Comparison of ENCODE assay signal across 8 cellular contexts in genomic region chr13:96090240-96091101, GRCh38. TPM values are rescaled to one million over a fixed set of nuclear protein-coding genes. Genes with fewer than 3 reads are reported as not detected.
DNase-seq lines count a peak whose midpoint lies in the region; ATAC-seq and TF ChIP-seq lines count a peak whose summit lies in the region.

No MANE protein-coding gene starts in this region.

- H3K27me3 ChIP-seq in AG04450 (ENCODE audit: control insufficient read depth, insufficient read depth, low read length), result peaks cover 39% of the 10 kb centered on the region
- peaks cover 49% of the 10 kb centered on the region for H3K27me3 ChIP-seq in IMR-90 (ENCODE audit: control insufficient read depth, insufficient read depth, low read length)
- H3K27me3 ChIP-seq in colonic mucosa, result peaks cover 46% of the 10 kb centered on the region

- H2BK15ac ChIP-seq in IMR-90 (ENCODE audit: low read depth, low read length), result no peak overlapping the region

- WGBS in IMR-90 (ENCODE audit: extremely low coverage in 2 of 2, insufficient read length in 1 of 2), 2 experiments, result 1% methylated on average over 49 of the region's 133 CpGs; no CpG with 5 or more reads in 1 of the 2 experiments
- WGBS in lower leg skin, 2 donors, result 0% methylated on average over 12 to 48 of the region's 133 CpGs

- H3K9me3 ChIP-seq in AG04450 (ENCODE audit: control insufficient read depth, insufficient read depth, low read length) (no peaks in the 10 kb centered on the region; the same call in 1 of the 2 replicates), IMR-90 (ENCODE audit: control insufficient read depth, insufficient read depth, low read length) (no peaks in the 10 kb centered on the region), colonic mucosa (no peaks in the 10 kb centered on the region)

- H3K4ac ChIP-seq in IMR-90 (ENCODE audit: low read depth, low read length), result no peak overlapping the region

- no peaks in the 10 kb centered on the region for H3K4me1 ChIP-seq in IMR-90 (ENCODE audit: control insufficient read depth, insufficient read depth, low read length)
- H3K4me1 ChIP-seq in colonic mucosa, result no peaks in the 10 kb centered on the region

- H3K79me1 ChIP-seq in IMR-90 (ENCODE audit: low read depth in 1 of 2, low read length in 2 of 2), result no peaks in the 10 kb centered on the region

- ATAC-seq in GM19035 (IDR thresholded peaks at IDR 0.05; ENCODE audit: unreplicated experiment), result peak; percentile 48
- peak; percentile 75 for ATAC-seq in IMR-90 (ENCODE audit: low read depth)

- in situ Hi-C loops in IMR-90 (cut with MboI; ENCODE audit: low sequenced_read_pairs), result no loop called here

- H2AFZ ChIP-seq in IMR-90 (replicated peaks; ENCODE audit: low read length, poor library complexity), result peak overlapping the region; percentile 80

- no peaks in the 10 kb centered on the region for H4K20me1 ChIP-seq in IMR-90 (ENCODE audit: insufficient read depth, low read length)

- peak overlapping the region; percentile 83; the same call in 1 of the 2 replicates for H3K4me2 ChIP-seq in IMR-90 (ENCODE audit: low read depth, low read length)

- no peak overlapping the region for H4K5ac ChIP-seq in IMR-90 (ENCODE audit: low read depth, low read length)

- H3K4me3 ChIP-seq in AG04450 (ENCODE audit: low read depth, low read length) (peak overlapping the region; percentile 55; the same call in 1 of the 2 replicates), IMR-90 (ENCODE audit: insufficient read depth, low read depth, low read length) (peak overlapping the region; percentile 38), colonic mucosa (peak overlapping the region; percentile 19), lower leg skin (ENCODE audit: low read depth, poor library complexity, severe bottlenecking) (peak overlapping the region; percentile 28)

- POLR2A ChIA-PET in AG04450 (lab: Yijun Ruan, JAX) (interaction anchor here (0.6 kb wide), 1 partner anchor 38 kb away, joined by 4 read pairs; no protein-coding TSS in a partner anchor), IMR-90 (lab: Charles Lee; ENCODE audit: unreplicated experiment) (no interaction called here)

- no peak overlapping the region for H3K27ac ChIP-seq in AG04450 (ENCODE audit: low read depth, low read length)
- no peak overlapping the region for H3K27ac ChIP-seq in IMR-90 (ENCODE audit: insufficient read depth, low read length)
- H3K27ac ChIP-seq in colonic mucosa, result no peak overlapping the region

- no peak overlapping the region for H3K23ac ChIP-seq in IMR-90 (ENCODE audit: low read depth, low read length)

- BruUV-seq in IMR-90 (replicated peaks; lab: Mats Ljungman, UMichigan), result no TSS peak

- H2BK120ac ChIP-seq in IMR-90 (ENCODE audit: low read depth, low read length), result no peak overlapping the region

- intact Hi-C loops in IMR-90 (cut with micrococcal nuclease), result no loop called here
- intact Hi-C loops in colonic mucosa (cut with DNase I), result no loop called here
- intact Hi-C loops in lower leg skin (cut with DNase I; ENCODE audit: low total_unique reads), result no loop called here

- TF ChIP-seq POLR2A in IMR-90 (IDR thresholded peaks at IDR 0.05; ENCODE audit: low read depth, low read length), result no peak
- TF ChIP-seq POLR2A in lower leg skin (IDR thresholded peaks at IDR 0.05), result no peak

- H2BK20ac ChIP-seq in IMR-90 (ENCODE audit: low read depth, low read length), result no peak overlapping the region

- no peak overlapping the region for H3K9ac ChIP-seq in IMR-90 (ENCODE audit: low read depth, low read length)
- no peak overlapping the region for H3K9ac ChIP-seq in colonic mucosa (ENCODE audit: low read depth in 2 of 2, low read length in 2 of 2)

- H3K9me1 ChIP-seq in IMR-90 (ENCODE audit: insufficient read depth, low read length), result no peaks in the 10 kb centered on the region

- H2AK5ac ChIP-seq in IMR-90 (ENCODE audit: low read depth, low read length), result no peak overlapping the region

- no peak overlapping the region for H3K18ac ChIP-seq in IMR-90 (ENCODE audit: low read depth, low read length)

- CTCF ChIA-PET in AG04450 (lab: Charles Lee), result no interaction called here
- CTCF ChIA-PET in IMR-90 (lab: Yijun Ruan, JAX), result no interaction called here

- TF ChIP-seq CTCF in AG04450 (IDR thresholded peaks at IDR 0.05; ENCODE audit: low read depth, low read length), result no peak
- TF ChIP-seq CTCF in IMR-90 (conservative IDR thresholded peaks at IDR 0.05; ENCODE audit: low read depth, low read length), result no peak
- no peak for TF ChIP-seq CTCF in colonic mucosa (IDR thresholded peaks at IDR 0.05)
- no peak for TF ChIP-seq CTCF in lower leg skin (IDR thresholded peaks at IDR 0.05)

- dilution Hi-C loops in IMR-90 (cut with HindIII; ENCODE audit: low sequenced_read_pairs, unreplicated experiment), result no loop called here

- no peaks in the 10 kb centered on the region for H3K36me3 ChIP-seq in IMR-90 (ENCODE audit: control insufficient read depth, insufficient read depth, low read length)
- no peaks in the 10 kb centered on the region for H3K36me3 ChIP-seq in colonic mucosa

- DNase-seq in AG04450 (ENCODE audit: low read depth, low spot score) (no peak), IMR-90 (no peak), colonic mucosa (no peak), lower leg skin (ENCODE audit: low spot score in 2 of 2) (peak in 1 of 2 donors; percentile 83), UCSD-AML1 (lab: John Stamatoyannopoulos, UW; ENCODE audit: unreplicated experiment) (no peak), NOMO-1 treated with DMSO at 0.1 percent for 48 hours (lab: John Stamatoyannopoulos, UW; ENCODE audit: unreplicated experiment) (no peak), NCI-H2029 (lab: John Stamatoyannopoulos, UW) (no peak)

- no peak for TF ChIP-seq RAD21 in IMR-90 (IDR thresholded peaks at IDR 0.05; ENCODE audit: low read length)

- no peak overlapping the region for H2BK5ac ChIP-seq in IMR-90 (ENCODE audit: low read depth, low read length, poor library complexity, severe bottlenecking)

- H3K14ac ChIP-seq in IMR-90 (replicated peaks; ENCODE audit: low read depth, low read length), result no peak overlapping the region

- H3K56ac ChIP-seq in IMR-90 (ENCODE audit: extremely low read depth, insufficient read depth, low read length), result no peak overlapping the region

- H4K8ac ChIP-seq in IMR-90 (ENCODE audit: low read depth in 2 of 2, low read length in 2 of 2), result no peak overlapping the region

- no peak overlapping the region for H2AK9ac ChIP-seq in IMR-90 (replicated peaks; ENCODE audit: low read depth, low read length, poor library complexity)

- no peak overlapping the region for H4K91ac ChIP-seq in IMR-90 (ENCODE audit: insufficient read depth, low read depth, low read length)

TF ChIP-seq in IMR-90, 13 proteins besides CTCF, POLR2A, EP300 and RAD21:
- TF ChIP-seq MXI1 (IDR thresholded peaks at IDR 0.05; ENCODE audit: borderline replicate concordance, low read depth, low read length), result no peak

RNA-seq across cellular contexts. Expression of gene HS6ST3, which starts 0.6 kb away (rescaled TPM):
- not detected in 2 replicates for polyA plus RNA-seq in AG04450 (2011; rRNA removed)
- not detected in 2 replicates for polyA minus RNA-seq in AG04450 (2011; rRNA and poly(A)+ RNA removed)
- not detected in 2 replicates for total RNA-seq in IMR-90 (2012; rRNA removed)
- polyA plus RNA-seq in IMR-90 (2012; rRNA removed), result not detected in 2 replicates
- not detected in 2 replicates for polyA plus RNA-seq in IMR-90 (2012; cell fraction: cytosol; rRNA removed)
- not detected in 2 replicates for polyA plus RNA-seq in IMR-90 (2012; cell fraction: nucleus; rRNA removed; ENCODE audit: low replicate concordance)
- under 1 TPM; 0.02 to 0.13 TPM for total RNA-seq in colonic mucosa
- total RNA-seq in lower leg skin, result 1 to 10 TPM in 1 of 4 donors, under 1 TPM in 3; 0.72 to 1.5 (median 0.87) TPM

RNA-seq across cellular contexts. Expression of gene UGGT2, which starts 37.3 kb away (rescaled TPM):
- polyA plus RNA-seq in AG04450 (2011; rRNA removed) (21.2 and 30.5 TPM in 2 replicates), IMR-90 (2012; rRNA removed) (19.6 and 21.4 TPM in 2 replicates)
- polyA minus RNA-seq in AG04450 (2011; rRNA and poly(A)+ RNA removed), result 14.7 and 27.8 TPM in 2 replicates
- total RNA-seq in IMR-90 (2012; rRNA removed) (40.1 and 63.9 TPM in 2 replicates), colonic mucosa (10 to 100 TPM; 16.3 to 18.0 TPM), lower leg skin (10 to 100 TPM in 3 of 4 donors, 1 to 10 TPM in 1; 8.7 to 21.5 (median 13.6) TPM)
- polyA plus RNA-seq in IMR-90 (2012; cell fraction: cytosol; rRNA removed), result 4.9 and 6.3 TPM in 2 replicates
- polyA plus RNA-seq in IMR-90 (2012; cell fraction: nucleus; rRNA removed; ENCODE audit: low replicate concordance), result 7.7 and 25.1 TPM in 2 replicates
